23 cellular contexts compared by ENCODE assay signal in the genomic region with DNA sequence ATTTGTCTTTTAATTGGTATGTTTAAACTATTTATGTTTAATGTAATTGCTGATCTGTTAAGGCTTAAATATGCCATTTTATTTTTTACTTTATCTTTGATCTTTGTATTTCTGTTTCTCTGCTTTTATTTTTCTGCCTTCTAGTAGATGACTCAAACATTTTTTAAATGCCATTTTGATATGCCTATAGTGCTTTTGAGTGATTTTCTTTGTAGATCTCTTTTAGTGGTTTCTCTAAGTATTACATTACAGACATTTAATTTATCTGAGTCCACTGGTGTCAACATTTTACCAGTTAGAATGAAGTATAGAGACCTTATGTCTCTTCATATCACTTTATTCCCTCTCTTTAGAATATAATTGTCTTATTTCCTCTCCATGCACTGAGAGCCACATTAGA. TPM values are rescaled to one million over a fixed set of nuclear protein-coding genes. Genes with fewer than 3 reads are reported as not detected.
"Had no signal": no experiment of that assay in that cellular context is flagged by ENCODE, and none has a peak within 500 bp of the region (broad histone marks: within the 10 kb centered on the region; RNA-seq: fewer than 3 reads in every experiment).

No MANE protein-coding gene starts in this region.

- H3K27ac ChIP-seq: breast epithelium, colonic mucosa, dorsolateral prefrontal cortex, esophagus squamous epithelium, lower lobe of right lung, spleen, testis, uterus, WERI-Rb-1 had no signal

- H3K36me3 ChIP-seq: breast epithelium, colonic mucosa, esophagus squamous epithelium, lower lobe of right lung, spleen, uterus, WERI-Rb-1 had no signal

- DNase-seq: activated CD4-positive, alpha-beta T cell treated with anti-CD3 and anti-CD28 coated beads, Interleukin-2, amount 10 ng/mL, durations not matched to agents 7 days and 5 days; activated CD4-positive, CD25-positive, alpha-beta regulatory T cell treated with anti-CD3 and anti-CD28 coated beads, Interleukin-2, amount 50 U/mL, for 72 hours; activated CD8-positive, alpha-beta memory T cell treated with anti-CD3 and anti-CD28 coated beads, Interleukin-2, amount 10 ng/mL, durations not matched to agents 7 days and 5 days; activated CD8-positive, alpha-beta T cell treated with anti-CD3 and anti-CD28 coated beads for 36 hours; activated effector memory CD4-positive, alpha-beta T cell treated with anti-CD3 and anti-CD28 coated beads, Interleukin-2, amount 50 U/mL, for 16 hours; activated T-cell treated with anti-CD3 and anti-CD28 coated beads for 4 hours; aorta; colonic mucosa; dorsolateral prefrontal cortex; effector memory CD8-positive, alpha-beta T cell; esophagus squamous epithelium; kidney; lower lobe of right lung; naive B cell; spleen; stimulated activated CD4-positive, alpha-beta T cell treated with anti-CD3 and anti-CD28 coated beads, Interleukin-4, amount 100 ng/mL, for 1 hour; stimulated activated naive CD4-positive, alpha-beta T cell; testis; uterus; WERI-Rb-1 had no signal

- H3K27me3 ChIP-seq: breast epithelium, colonic mucosa, esophagus squamous epithelium, testis, uterus had no signal

- H3K4me1 ChIP-seq: breast epithelium, colonic mucosa, esophagus squamous epithelium, lower lobe of right lung, spleen, testis, uterus had no signal

- H3K9me3 ChIP-seq: colonic mucosa, testis, uterus had no signal

- H3K4me3 ChIP-seq: breast epithelium, colonic mucosa, dorsolateral prefrontal cortex, esophagus squamous epithelium, lower lobe of right lung, spleen, testis, uterus had no signal

RNA-seq across cellular contexts. Expression of a gene that starts 32.7 kb away (rescaled TPM):
- total RNA-seq: activated CD8-positive, alpha-beta T cell treated with anti-CD3 and anti-CD28 coated beads for 36 hours; neural crest cell; progenitor cell of endocrine pancreas; testis had no signal
